Comparison of ENCODE assay signal across 8 cellular contexts in genomic region chr12:107761502-107761904, GRCh38. TPM values are rescaled to one million over a fixed set of nuclear protein-coding genes. Genes with fewer than 3 reads are reported as not detected.
DNase-seq lines count a peak whose midpoint lies in the region; ATAC-seq and TF ChIP-seq lines count a peak whose summit lies in the region.

No MANE protein-coding gene starts in this region.

- H3K4me2 ChIP-seq in parathyroid adenoma (ENCODE audit: low read length), result peak overlapping the region; percentile 79

- no peak overlapping the region for H3K9ac ChIP-seq in parathyroid adenoma

- peaks cover 16% of the 10 kb centered on the region for H3K79me2 ChIP-seq in parathyroid adenoma

- H3K27me3 ChIP-seq in H7 (ENCODE audit: control insufficient read depth, insufficient read depth, low read length) (no peaks in the 10 kb centered on the region; the same call in 1 of the 2 replicates), parathyroid adenoma (ENCODE audit: control insufficient read depth, insufficient read depth, low read length) (no peaks in the 10 kb centered on the region)

- H3K9me3 ChIP-seq in parathyroid adenoma (ENCODE audit: control insufficient read depth, low read length), result no peaks in the 10 kb centered on the region

- peaks cover 11% of the 10 kb centered on the region for H3K4me1 ChIP-seq in parathyroid adenoma

- ATAC-seq in GM19452 (IDR thresholded peaks at IDR 0.05; ENCODE audit: unreplicated experiment), result no peak

- H2AFZ ChIP-seq in parathyroid adenoma, result peak overlapping the region; percentile 98

- peak overlapping the region; percentile 67 for H3K4me3 ChIP-seq in AG10803 (ENCODE audit: low read length)
- H3K4me3 ChIP-seq in H7 (ENCODE audit: insufficient read depth, low read depth, low read length), result peak overlapping the region; percentile 57
- peak overlapping the region; percentile 69 for H3K4me3 ChIP-seq in fibroblast of villous mesenchyme (ENCODE audit: low read depth, low read length)
- H3K4me3 ChIP-seq in parathyroid adenoma (ENCODE audit: low read depth, low read length), result peak overlapping the region; percentile 72

- H3K36me3 ChIP-seq in H7 (replicated peaks; ENCODE audit: control insufficient read depth, insufficient read depth, low read length), result peaks cover 5% of the 10 kb centered on the region
- H3K36me3 ChIP-seq in parathyroid adenoma (ENCODE audit: control insufficient read depth, insufficient read depth, low read length), result no peaks in the 10 kb centered on the region

- 0 out of 2 replicates have a peak, but pooled peaks have one; percentile 1 for TF ChIP-seq CTCF in AG10803 (conservative IDR thresholded peaks at IDR 0.05; ENCODE audit: low read length)
- no peak for TF ChIP-seq CTCF in VCaP (conservative IDR thresholded peaks at IDR 0.05)
- no peak for TF ChIP-seq CTCF in fibroblast of villous mesenchyme (IDR thresholded peaks at IDR 0.05; ENCODE audit: insufficient read depth, low read depth, low read length)
- TF ChIP-seq CTCF in parathyroid adenoma (IDR thresholded peaks at IDR 0.05), result no peak

- H3K27ac ChIP-seq in VCaP (peak overlapping the region; percentile 86), parathyroid adenoma (peak overlapping the region; percentile 61)

- DNase-seq in AG10803 (ENCODE audit: low read depth), result no peak
- peak; percentile 32 for DNase-seq in H7
- DNase-seq in fibroblast of villous mesenchyme (ENCODE audit: low read depth), result no peak
- DNase-seq in KG1 (lab: John Stamatoyannopoulos, UW), result no peak
- DNase-seq in activated CD4-positive, alpha-beta T cell treated with anti-CD3 and anti-CD28 coated beads, Interleukin-2, amount 50 U/mL, for 4 hours, result no peak

RNA-seq across cellular contexts. Expression of gene PRDM4, which starts 0.6 kb away (rescaled TPM):
- 14.4 and 19.3 TPM in 2 replicates for total RNA-seq in H7 (2014; rRNA removed; shearing (Covaris generic))
- 28.9 and 31.6 TPM in 2 replicates for total RNA-seq in fibroblast of villous mesenchyme

RNA-seq across cellular contexts. Expression of gene ASCL4, which starts 13.0 kb away (rescaled TPM):
- not detected in 2 replicates for total RNA-seq in H7 (2014; rRNA removed; shearing (Covaris generic))
- not detected in 2 replicates for total RNA-seq in fibroblast of villous mesenchyme
